Comparison of ENCODE assay signal across 11 cellular contexts in the genomic region with DNA sequence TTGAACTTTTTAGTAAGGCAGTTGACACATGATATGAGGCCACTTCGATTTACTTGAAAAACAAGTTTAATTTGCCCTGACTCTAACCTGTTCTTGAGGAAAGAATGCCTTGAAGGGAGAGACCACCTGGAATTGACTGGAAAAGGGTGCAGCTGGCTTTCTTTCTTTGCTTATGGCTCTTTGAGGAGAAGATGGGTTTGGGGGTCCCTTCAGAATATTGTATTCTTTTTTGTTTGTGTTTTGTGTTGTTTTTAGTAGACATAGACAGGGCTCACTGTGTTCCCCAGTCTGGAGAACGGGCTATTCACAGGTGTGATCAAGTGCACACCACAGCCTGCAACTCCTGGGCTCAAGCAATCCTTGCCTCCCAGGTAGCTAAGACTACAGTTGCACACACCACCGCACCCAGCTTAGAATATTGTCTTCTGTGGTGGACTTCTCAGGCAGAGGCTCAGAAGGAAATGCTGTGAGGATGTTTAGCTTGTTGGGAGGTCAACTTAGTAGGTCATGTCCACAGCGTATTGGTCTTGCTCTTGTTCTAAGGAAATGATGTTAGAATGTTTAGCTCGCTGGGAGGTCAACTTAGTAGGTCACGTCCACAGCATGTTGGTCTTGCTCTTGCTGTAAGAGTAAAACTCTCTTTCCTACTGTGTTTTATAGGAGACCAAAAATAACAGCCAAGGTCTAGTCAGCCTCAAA. TPM values are rescaled to one million over a fixed set of nuclear protein-coding genes. Genes with fewer than 3 reads are reported as not detected.
A peak's percentile ranks its signal among the peaks of the same experiment; 100 is the strongest.
DNase-seq lines count a peak whose midpoint lies in the region; ATAC-seq, FAIRE-seq and TF ChIP-seq lines count a peak whose summit lies in the region.
"Had no signal": no experiment of that assay in that cellular context is flagged by ENCODE, and none has a peak within 500 bp of the region (broad histone marks: within the 10 kb centered on the region; RNA-seq: fewer than 3 reads in every experiment).

No MANE protein-coding gene starts in this region.

- in situ Hi-C loops in GM12878 (cut with MboI) (loop anchor here (25.0 kb wide), 1 partner anchor 804 kb away; a partner anchor contains a TSS), transverse colon (cut with MboI; ENCODE audit: low pct_ligation_motif_present in 1 of 4, low pct_unique_long_range_greater_than_20kb in 1 of 4, low sequenced_read_pairs in 3 of 4) (no loop called here)

- peak overlapping the region; percentile 82 for H3K9ac ChIP-seq in GM12878 (ENCODE audit: control insufficient read depth, insufficient read depth, low read length)

- TF ChIP-seq CTCF in cardiac muscle cell (IDR thresholded peaks at IDR 0.05; ENCODE audit: low read depth, low read length) (no peak), GM12878 (IDR thresholded peaks at IDR 0.05 in 2 of 3, conservative IDR thresholded peaks at IDR 0.05 in 1 of 3; ENCODE audit: control insufficient read depth in 2 of 3, extremely low read depth in 1 of 3, insufficient read depth in 1 of 3, low read depth in 3 of 3, low read length in 3 of 3) (no peak), transverse colon (IDR thresholded peaks at IDR 0.05) (no peak)

- no peak for DNase-seq in cardiac muscle cell (ENCODE audit: low read depth in 1 of 2, low spot score in 1 of 2)
- no peak for DNase-seq in Right ventricle myocardium inferior (ENCODE audit: missing footprints)
- DNase-seq in GM12878 (ENCODE audit: low read depth, low spot score), result no peak
- DNase-seq in transverse colon, result no peak
- no peak for DNase-seq in NCI-H1092 (lab: John Stamatoyannopoulos, UW)
- DNase-seq in NCI-H2227 (lab: John Stamatoyannopoulos, UW; ENCODE audit: unreplicated experiment), result no peak
- DNase-seq: dermis blood vessel endothelial cell, Kasumi-1 had no signal

- H3K27me3 ChIP-seq in cardiac muscle cell (no peaks in the 10 kb centered on the region), GM12878 (replicated peaks in 1 of 2; ENCODE audit: control insufficient read depth in 2 of 2, insufficient read depth in 2 of 2, low read length in 1 of 2) (no peaks in the 10 kb centered on the region), transverse colon (no peaks in the 10 kb centered on the region)

- no peak overlapping the region for H2AFZ ChIP-seq in GM12878 (ENCODE audit: control insufficient read depth, low read depth, low read length)

- RAD21 ChIA-PET in GM12878 (lab: Charles Lee; ENCODE audit: unreplicated experiment), result interaction anchor here (1.0 to 5.8 kb wide), 6 partner anchors 10 to 45 kb away, joined by 3 to 69 read pairs (median 14); a partner anchor contains a TSS

- peaks cover 11% of the 10 kb centered on the region for H3K4me1 ChIP-seq in cardiac muscle cell (ENCODE audit: low read depth)
- peaks cover 5% of the 10 kb centered on the region for H3K4me1 ChIP-seq in GM12878 (ENCODE audit: control insufficient read depth, insufficient read depth, low read length)
- peaks cover 5% of the 10 kb centered on the region for H3K4me1 ChIP-seq in mesodermal cell (ENCODE audit: control insufficient read depth, insufficient read depth, low read length, poor library complexity, severe bottlenecking)
- peaks cover 11 to 18% (median 17%) of the 10 kb centered on the region in 4 donors for H3K4me1 ChIP-seq in transverse colon

- CTCF ChIA-PET in GM12878 (lab: Yijun Ruan, JAX), result interaction anchor here (1.0 to 5.9 kb wide), 10 partner anchors 10 to 315 kb away, joined by 3 to 39 read pairs (median 7); a partner anchor contains a TSS

- H3K9me3 ChIP-seq in cardiac muscle cell (ENCODE audit: low read depth) (no peaks in the 10 kb centered on the region), GM12878 (replicated peaks; ENCODE audit: control insufficient read depth, insufficient read depth, low read length) (no peaks in the 10 kb centered on the region), mesodermal cell (ENCODE audit: control insufficient read depth, low read length) (no peaks in the 10 kb centered on the region), transverse colon (no peaks in the 10 kb centered on the region)

- POLR2A ChIA-PET in GM12878 (lab: Charles Lee), result interaction anchor here (0.9 to 17.1 kb wide), 9 partner anchors 8 to 65 kb away, joined by 3 to 276 read pairs (median 52); a partner anchor contains a TSS

- H4K20me1 ChIP-seq in GM12878 (ENCODE audit: control insufficient read depth, insufficient read depth), result no peaks in the 10 kb centered on the region

- TF ChIP-seq EP300 in GM12878 (IDR thresholded peaks at IDR 0.05; ENCODE audit: borderline replicate concordance in 1 of 2, control insufficient read depth in 1 of 2, low read depth in 2 of 2, low read length in 2 of 2) (no peak), transverse colon (IDR thresholded peaks at IDR 0.05; ENCODE audit: low read depth) (no peak)

- no peak for FAIRE-seq in GM12878 (lab: Jason Lieb, UNC)
- FAIRE-seq: D721Med had no signal

- BruUV-seq in GM12878 (replicated peaks; lab: Mats Ljungman, UMichigan), result no TSS peak

- TF ChIP-seq RAD21 in GM12878 (IDR thresholded peaks at IDR 0.05; ENCODE audit: insufficient read depth, low read depth, low read length), result no peak

- TF ChIP-seq POLR2A in GM12878 (IDR thresholded peaks at IDR 0.05; ENCODE audit: low read depth, low read length) (no peak), transverse colon (IDR thresholded peaks at IDR 0.05) (no peak)

- ATAC-seq in Right ventricle myocardium inferior (no peak), GM12878 (no peak), HG03135 (IDR thresholded peaks at IDR 0.05; ENCODE audit: unreplicated experiment) (no peak)

- H3K36me3 ChIP-seq in cardiac muscle cell (peaks cover 36% of the 10 kb centered on the region), GM12878 (ENCODE audit: control insufficient read depth in 2 of 2, insufficient read depth in 2 of 2, low read length in 1 of 2) (peaks cover 11 to 23% of the 10 kb centered on the region in 2 experiments), mesodermal cell (ENCODE audit: control insufficient read depth, insufficient read depth, low read length) (peaks cover 37% of the 10 kb centered on the region), transverse colon (peaks cover 0 to 35% (median 16%) of the 10 kb centered on the region in 4 donors)

- intact Hi-C loops in Right ventricle myocardium inferior (cut with DNase I) (loop anchor here (5.0 kb wide), 1 partner anchor 1189 kb away; a partner anchor contains a TSS), GM12878 (cut with micrococcal nuclease; ENCODE audit: unreplicated experiment) (no loop called here), transverse colon (cut with DNase I; ENCODE audit: low total_unique reads) (no loop called here)

- SMC1A ChIA-PET in GM12878 (lab: Charles Lee; ENCODE audit: uncharacterized antibody, unreplicated experiment), result interaction anchor here (0.6 to 7.7 kb wide), 7 partner anchors 9 to 45 kb away, joined by 3 to 70 read pairs (median 39); a partner anchor contains a TSS

- 85% methylated on average over 6 of the region's 6 CpGs for WGBS in GM12878 (ENCODE audit: insufficient coverage, insufficient replicate concordance, low lambda C conversion rate, missing lambda C conversion rate)
- WGBS in mesodermal cell (ENCODE audit: insufficient coverage in 2 of 2), 2 experiments, result 90 to 94% methylated on average over 3 of the region's 6 CpGs
- 77% methylated on average over 4 to 6 of the region's 6 CpGs for WGBS in transverse colon (ENCODE audit: low coverage in 1 of 2), 2 donors

- H3K4me3 ChIP-seq in cardiac muscle cell (peak overlapping the region; percentile 44), GM12878 (peak overlapping the region; percentile 96), mesodermal cell (ENCODE audit: extremely low read depth, insufficient read depth, low read length, poor library complexity, severe bottlenecking) (peak overlapping the region; percentile 80), transverse colon (peak overlapping the region in 3 of 4 donors; percentile 63 to 77 (median 74))

- H3K27ac ChIP-seq in cardiac muscle cell (no peak overlapping the region), GM12878 (ENCODE audit: control insufficient read depth, insufficient read depth) (peak overlapping the region; percentile 94; the same call in 1 of the 2 replicates), mesodermal cell (ENCODE audit: low read depth, low read length, severe bottlenecking) (no peak overlapping the region), transverse colon (peak overlapping the region in 2 of 4 donors; percentile 97 to 99)

- H3K4me2 ChIP-seq in GM12878 (ENCODE audit: control insufficient read depth, insufficient read depth), result peak overlapping the region; percentile 92

- peaks cover 24% of the 10 kb centered on the region for H3K79me2 ChIP-seq in GM12878 (ENCODE audit: control insufficient read depth, insufficient read depth, low read length)

RNA-seq across cellular contexts. Expression of a gene that starts 1.5 kb away (rescaled TPM):
- total RNA-seq in cardiac muscle cell, result 4.2 and 6.7 TPM in 2 replicates
- polyA plus RNA-seq in cardiac muscle cell, result 4.8 and 5.1 TPM in 2 replicates
- 1.8 TPM for total RNA-seq in Right ventricle myocardium inferior
- 2.2 and 3.3 TPM in 2 replicates for total RNA-seq in GM12878 (2013; cell fraction: nucleolus; rRNA removed)
- 2.1 and 4.4 TPM in 2 replicates for total RNA-seq in GM12878 (2014; rRNA removed)
- 1.0 and 1.3 TPM in 2 replicates for total RNA-seq in GM12878 (2014; rRNA removed; fragmentation: Illumina TruSeq; extraction: Trizol)
- 2.2 and 2.5 TPM in 2 replicates for total RNA-seq in GM12878 (2021)
- polyA plus RNA-seq in GM12878 (2011; ENCODE audit: low read depth), result 0.55 TPM
- polyA plus RNA-seq in GM12878 (2011; rRNA removed), result 2.1 and 2.2 TPM in 2 replicates
- polyA plus RNA-seq in GM12878 (2011; cell fraction: cytosol; rRNA removed), result 3.3 and 4.8 TPM in 2 replicates
- polyA plus RNA-seq in GM12878 (2011; cell fraction: nucleus; rRNA removed), result 3.3 and 3.5 TPM in 2 replicates
- polyA plus RNA-seq in GM12878 (2012), result 1.2 and 1.5 TPM in 2 replicates
- polyA plus RNA-seq in GM12878 (2014; fragmentation: Illumina TruSeq; extraction: Trizol), result 0.63 and 0.76 TPM in 2 replicates
- under 1 TPM; 0.11 to 0.13 TPM for polyA plus RNA-seq in GM12878 (2014; fragmentation: Nextera tagmentation; extraction: Ambion mirVana)
- polyA plus RNA-seq in GM12878 (2014; rRNA removed), result 2.5 and 2.9 TPM in 2 replicates
- polyA plus RNA-seq in GM12878 (2016; fragmentation: Nextera tagmentation; extraction: Ambion mirVana), result 1 to 10 TPM; 2.2 to 2.7 TPM
- 2.4 and 2.7 TPM in 2 replicates for polyA minus RNA-seq in GM12878 (2011; rRNA and poly(A)+ RNA removed)
- polyA minus RNA-seq in GM12878 (2011; cell fraction: cytosol; rRNA and poly(A)+ RNA removed), result 0.94 and 1.3 TPM in 2 replicates
- 3.9 and 7.0 TPM in 2 replicates for polyA minus RNA-seq in GM12878 (2011; cell fraction: nucleus; rRNA and poly(A)+ RNA removed)
- 0.66 TPM for polyA plus RNA-seq in mesodermal cell (2013, experiment 1 of 2)
- 0.66 TPM for polyA plus RNA-seq in mesodermal cell (2013, experiment 2 of 2)
- total RNA-seq in transverse colon, result 1 to 10 TPM in 3 of 4 donors, not detected in 1; 1.1 to 2.9 (median 1.6) TPM

RNA-seq across cellular contexts. Expression of a gene that starts 1.7 kb away (rescaled TPM):
- total RNA-seq in cardiac muscle cell, result 152 and 317 TPM in 2 replicates
- 110 and 165 TPM in 2 replicates for polyA plus RNA-seq in cardiac muscle cell
- total RNA-seq in Right ventricle myocardium inferior, result 84.7 TPM
- total RNA-seq in GM12878 (2013; cell fraction: nucleolus; rRNA removed), result 47.6 and 50.6 TPM in 2 replicates
- total RNA-seq in GM12878 (2014; rRNA removed), result 90.1 and 91.2 TPM in 2 replicates
- total RNA-seq in GM12878 (2014; rRNA removed; fragmentation: Illumina TruSeq; extraction: Trizol), result 57.5 and 59.0 TPM in 2 replicates
- total RNA-seq in GM12878 (2021), result 66.3 and 69.2 TPM in 2 replicates
- 28.7 TPM for polyA plus RNA-seq in GM12878 (2011; ENCODE audit: low read depth)
- polyA plus RNA-seq in GM12878 (2011; rRNA removed), result 51.4 and 76.7 TPM in 2 replicates
- polyA plus RNA-seq in GM12878 (2011; cell fraction: cytosol; rRNA removed), result 97.2 and 106 TPM in 2 replicates
- 90.8 and 100 TPM in 2 replicates for polyA plus RNA-seq in GM12878 (2011; cell fraction: nucleus; rRNA removed)
- polyA plus RNA-seq in GM12878 (2012), result 43.1 and 49.8 TPM in 2 replicates
- polyA plus RNA-seq in GM12878 (2014; fragmentation: Illumina TruSeq; extraction: Trizol), result 50.9 and 72.0 TPM in 2 replicates
- 10 to 100 TPM; 13.4 to 16.4 TPM for polyA plus RNA-seq in GM12878 (2014; fragmentation: Nextera tagmentation; extraction: Ambion mirVana)
- polyA plus RNA-seq in GM12878 (2014; rRNA removed), result 73.2 and 76.8 TPM in 2 replicates
- 10 to 100 TPM; 62.8 to 71.1 TPM for polyA plus RNA-seq in GM12878 (2016; fragmentation: Nextera tagmentation; extraction: Ambion mirVana)
- polyA minus RNA-seq in GM12878 (2011; rRNA and poly(A)+ RNA removed), result 73.1 and 98.4 TPM in 2 replicates
- 27.5 and 32.6 TPM in 2 replicates for polyA minus RNA-seq in GM12878 (2011; cell fraction: cytosol; rRNA and poly(A)+ RNA removed)
- polyA minus RNA-seq in GM12878 (2011; cell fraction: nucleus; rRNA and poly(A)+ RNA removed), result 38.4 and 43.4 TPM in 2 replicates
- 28.2 TPM for polyA plus RNA-seq in mesodermal cell (2013, experiment 1 of 2)
- 30.7 TPM for polyA plus RNA-seq in mesodermal cell (2013, experiment 2 of 2)
- total RNA-seq in transverse colon, result 100 to 1,000 TPM in 3 of 4 donors, 10 to 100 TPM in 1; 86.4 to 267 (median 198) TPM

RNA-seq across cellular contexts. Expression of a gene that starts 14.2 kb away (rescaled TPM):
- total RNA-seq in cardiac muscle cell, result 124 and 136 TPM in 2 replicates
- 181 and 209 TPM in 2 replicates for polyA plus RNA-seq in cardiac muscle cell
- 129 TPM for total RNA-seq in Right ventricle myocardium inferior
- 1.5 and 1.8 TPM in 2 replicates for total RNA-seq in GM12878 (2013; cell fraction: nucleolus; rRNA removed)
- 1.9 and 2.0 TPM in 2 replicates for total RNA-seq in GM12878 (2014; rRNA removed)
- 0.18 and 0.27 TPM in 2 replicates for total RNA-seq in GM12878 (2014; rRNA removed; fragmentation: Illumina TruSeq; extraction: Trizol)
- total RNA-seq in GM12878 (2021), result 0.64 TPM in 2 replicates
- not detected for polyA plus RNA-seq in GM12878 (2011; ENCODE audit: low read depth)
- polyA plus RNA-seq in GM12878 (2011; rRNA removed), result 0.09 and 0.49 TPM in 2 replicates
- 0.67 and 0.97 TPM in 2 replicates for polyA plus RNA-seq in GM12878 (2011; cell fraction: cytosol; rRNA removed)
- polyA plus RNA-seq in GM12878 (2011; cell fraction: nucleus; rRNA removed), result 2.8 and 3.5 TPM in 2 replicates
- polyA plus RNA-seq in GM12878 (2012), result 0.30 and 0.38 TPM in 2 replicates
- 0.28 TPM in 1 of 2 replicates, not detected in the other for polyA plus RNA-seq in GM12878 (2014; fragmentation: Illumina TruSeq; extraction: Trizol)
- polyA plus RNA-seq in GM12878 (2014; fragmentation: Nextera tagmentation; extraction: Ambion mirVana), result under 1 TPM in 1 of 2 experiments, not detected in 1; 0.11 TPM
- polyA plus RNA-seq in GM12878 (2014; rRNA removed), result 0.76 and 1.3 TPM in 2 replicates
- polyA plus RNA-seq in GM12878 (2016; fragmentation: Nextera tagmentation; extraction: Ambion mirVana), result under 1 TPM in 1 of 2 experiments, not detected in 1; 0.42 TPM
- 0.66 and 0.82 TPM in 2 replicates for polyA minus RNA-seq in GM12878 (2011; rRNA and poly(A)+ RNA removed)
- 1.6 TPM in 1 of 2 replicates, not detected in the other for polyA minus RNA-seq in GM12878 (2011; cell fraction: cytosol; rRNA and poly(A)+ RNA removed)
- polyA minus RNA-seq in GM12878 (2011; cell fraction: nucleus; rRNA and poly(A)+ RNA removed), result 0.60 and 1.3 TPM in 2 replicates
- 0.29 TPM for polyA plus RNA-seq in mesodermal cell (2013, experiment 1 of 2)
- polyA plus RNA-seq in mesodermal cell (2013, experiment 2 of 2), result 0.25 TPM
- 1 to 10 TPM in 2 of 4 donors, not detected in 2; 1.4 to 1.6 TPM for total RNA-seq in transverse colon

RNA-seq across cellular contexts. Expression of a gene that starts 19.7 kb away (rescaled TPM):
- 211 and 238 TPM in 2 replicates for total RNA-seq in cardiac muscle cell
- polyA plus RNA-seq in cardiac muscle cell, result 383 and 492 TPM in 2 replicates
- total RNA-seq in Right ventricle myocardium inferior, result 140 TPM
- total RNA-seq in GM12878 (2013; cell fraction: nucleolus; rRNA removed), result 40.4 and 42.8 TPM in 2 replicates
- 324 and 373 TPM in 2 replicates for total RNA-seq in GM12878 (2014; rRNA removed)
- 367 and 377 TPM in 2 replicates for total RNA-seq in GM12878 (2014; rRNA removed; fragmentation: Illumina TruSeq; extraction: Trizol)
- 396 and 402 TPM in 2 replicates for total RNA-seq in GM12878 (2021)
- 326 TPM for polyA plus RNA-seq in GM12878 (2011; ENCODE audit: low read depth)
- polyA plus RNA-seq in GM12878 (2011; rRNA removed), result 138 and 250 TPM in 2 replicates
- 172 and 216 TPM in 2 replicates for polyA plus RNA-seq in GM12878 (2011; cell fraction: cytosol; rRNA removed)
- 219 and 223 TPM in 2 replicates for polyA plus RNA-seq in GM12878 (2011; cell fraction: nucleus; rRNA removed)
- 245 and 328 TPM in 2 replicates for polyA plus RNA-seq in GM12878 (2012)
- polyA plus RNA-seq in GM12878 (2014; fragmentation: Illumina TruSeq; extraction: Trizol), result 354 and 428 TPM in 2 replicates
- 1,000 to 10,000 TPM; 1,299 to 1,378 TPM for polyA plus RNA-seq in GM12878 (2014; fragmentation: Nextera tagmentation; extraction: Ambion mirVana)
- polyA plus RNA-seq in GM12878 (2014; rRNA removed), result 248 and 257 TPM in 2 replicates
- polyA plus RNA-seq in GM12878 (2016; fragmentation: Nextera tagmentation; extraction: Ambion mirVana), result 100 to 1,000 TPM; 769 to 810 TPM
- 55.2 and 65.8 TPM in 2 replicates for polyA minus RNA-seq in GM12878 (2011; rRNA and poly(A)+ RNA removed)
- polyA minus RNA-seq in GM12878 (2011; cell fraction: cytosol; rRNA and poly(A)+ RNA removed), result 41.1 and 46.6 TPM in 2 replicates
- 32.4 and 34.8 TPM in 2 replicates for polyA minus RNA-seq in GM12878 (2011; cell fraction: nucleus; rRNA and poly(A)+ RNA removed)
- 74.6 TPM for polyA plus RNA-seq in mesodermal cell (2013, experiment 1 of 2)
- 78.2 TPM for polyA plus RNA-seq in mesodermal cell (2013, experiment 2 of 2)
- 100 to 1,000 TPM in 2 of 4 donors, 10 to 100 TPM in 2; 38.8 to 198 (median 132) TPM for total RNA-seq in transverse colon

RNA-seq across cellular contexts. Expression of a gene that starts 22.1 kb away (rescaled TPM):
- total RNA-seq in cardiac muscle cell (11.2 and 18.9 TPM in 2 replicates), Right ventricle myocardium inferior (4.3 TPM), GM12878 (2014; rRNA removed) (41.5 and 46.4 TPM in 2 replicates), GM12878 (2014; rRNA removed; fragmentation: Illumina TruSeq; extraction: Trizol) (27.8 and 31.2 TPM in 2 replicates), GM12878 (2021) (78.5 and 78.6 TPM in 2 replicates), transverse colon (100 to 1,000 TPM in 3 of 4 donors, 10 to 100 TPM in 1; 74.4 to 238 (median 130) TPM)
- polyA plus RNA-seq in cardiac muscle cell (12.2 and 20.0 TPM in 2 replicates), GM12878 (2011; rRNA removed) (23.0 and 42.3 TPM in 2 replicates), GM12878 (2014; fragmentation: Illumina TruSeq; extraction: Trizol) (19.6 and 42.9 TPM in 2 replicates), GM12878 (2014; fragmentation: Nextera tagmentation; extraction: Ambion mirVana) (10 to 100 TPM in 1 of 2 experiments, 1 to 10 TPM in 1; 6.6 to 12.3 TPM), GM12878 (2014; rRNA removed) (68.3 and 79.0 TPM in 2 replicates), GM12878 (2016; fragmentation: Nextera tagmentation; extraction: Ambion mirVana) (100 to 1,000 TPM; 100 to 110 TPM)
- total RNA-seq in GM12878 (2013; cell fraction: nucleolus; rRNA removed), result 12.2 and 13.2 TPM in 2 replicates
- 15.2 TPM for polyA plus RNA-seq in GM12878 (2011; ENCODE audit: low read depth)
- 64.4 and 77.3 TPM in 2 replicates for polyA plus RNA-seq in GM12878 (2011; cell fraction: cytosol; rRNA removed)
- 79.4 and 82.2 TPM in 2 replicates for polyA plus RNA-seq in GM12878 (2011; cell fraction: nucleus; rRNA removed)
- polyA plus RNA-seq in GM12878 (2012), result 34.0 and 41.8 TPM in 2 replicates
- polyA minus RNA-seq in GM12878 (2011; rRNA and poly(A)+ RNA removed), result 32.9 and 57.6 TPM in 2 replicates
- 23.3 and 27.0 TPM in 2 replicates for polyA minus RNA-seq in GM12878 (2011; cell fraction: cytosol; rRNA and poly(A)+ RNA removed)
- 18.9 and 24.2 TPM in 2 replicates for polyA minus RNA-seq in GM12878 (2011; cell fraction: nucleus; rRNA and poly(A)+ RNA removed)
- polyA plus RNA-seq in mesodermal cell (2013, experiment 1 of 2), result 40.7 TPM
- 39.1 TPM for polyA plus RNA-seq in mesodermal cell (2013, experiment 2 of 2)

Comparison
In these comparisons a context has a peak if more than half of its experiments do, and no peak if none do; other contexts are left out.
1. H3K4me3 ChIP-seq: peak in every context shown above with its lines; median percentile 96 in GM12878; 80 in mesodermal cell; 74 in transverse colon; 44 in cardiac muscle cell.
2. RNA of a gene that starts 14.2 kb away (total RNA-seq): 129 TPM in Right ventricle myocardium inferior (single experiment) and 124 to 136 TPM in cardiac muscle cell; 1.4 to 1.6 TPM in transverse colon and 0.18 to 2.0 TPM in GM12878; every median in the first group is over 10 times any median in the second.